Comparison of ENCODE assay signal across 1 cellular context in the genomic region with DNA sequence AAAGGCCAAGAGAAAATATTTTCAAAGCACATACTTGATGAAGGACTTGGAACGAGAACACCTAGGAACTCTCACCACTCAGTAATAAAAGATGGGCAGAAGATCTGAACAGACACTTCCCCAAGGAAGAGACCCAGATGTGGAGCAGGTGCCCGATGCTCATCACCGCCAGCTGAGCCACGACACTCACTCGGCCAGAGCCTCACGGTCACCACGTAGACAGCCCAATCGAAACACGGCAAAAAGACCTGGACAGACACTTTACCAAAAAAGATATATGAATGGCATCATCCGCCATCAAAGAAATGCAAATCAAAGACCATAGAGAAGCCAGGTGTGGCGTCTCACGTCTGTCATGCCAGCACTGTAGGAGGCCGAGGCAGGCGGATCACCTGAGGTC.
TF ChIP-seq lines count a peak whose summit lies in the region.

No MANE protein-coding gene starts in this region.

TF ChIP-seq in HCT116, 20 proteins besides CTCF, POLR2A, EP300 and RAD21:
- TF ChIP-seq EZH2 (IDR thresholded peaks at IDR 0.05) (no peak), EZH2phosphoT487 (IDR thresholded peaks at IDR 0.05; ENCODE audit: borderline replicate concordance) (no peak), TCF7L2 (IDR thresholded peaks at IDR 0.05; ENCODE audit: borderline replicate concordance, extremely low read depth, insufficient read depth, insufficient read length) (no peak), FOSL1 (IDR thresholded peaks at IDR 0.05; ENCODE audit: low read depth) (no peak), CEBPB (IDR thresholded peaks at IDR 0.05; ENCODE audit: low read depth) (no peak)
- TF ChIP-seq, protein P1, sequence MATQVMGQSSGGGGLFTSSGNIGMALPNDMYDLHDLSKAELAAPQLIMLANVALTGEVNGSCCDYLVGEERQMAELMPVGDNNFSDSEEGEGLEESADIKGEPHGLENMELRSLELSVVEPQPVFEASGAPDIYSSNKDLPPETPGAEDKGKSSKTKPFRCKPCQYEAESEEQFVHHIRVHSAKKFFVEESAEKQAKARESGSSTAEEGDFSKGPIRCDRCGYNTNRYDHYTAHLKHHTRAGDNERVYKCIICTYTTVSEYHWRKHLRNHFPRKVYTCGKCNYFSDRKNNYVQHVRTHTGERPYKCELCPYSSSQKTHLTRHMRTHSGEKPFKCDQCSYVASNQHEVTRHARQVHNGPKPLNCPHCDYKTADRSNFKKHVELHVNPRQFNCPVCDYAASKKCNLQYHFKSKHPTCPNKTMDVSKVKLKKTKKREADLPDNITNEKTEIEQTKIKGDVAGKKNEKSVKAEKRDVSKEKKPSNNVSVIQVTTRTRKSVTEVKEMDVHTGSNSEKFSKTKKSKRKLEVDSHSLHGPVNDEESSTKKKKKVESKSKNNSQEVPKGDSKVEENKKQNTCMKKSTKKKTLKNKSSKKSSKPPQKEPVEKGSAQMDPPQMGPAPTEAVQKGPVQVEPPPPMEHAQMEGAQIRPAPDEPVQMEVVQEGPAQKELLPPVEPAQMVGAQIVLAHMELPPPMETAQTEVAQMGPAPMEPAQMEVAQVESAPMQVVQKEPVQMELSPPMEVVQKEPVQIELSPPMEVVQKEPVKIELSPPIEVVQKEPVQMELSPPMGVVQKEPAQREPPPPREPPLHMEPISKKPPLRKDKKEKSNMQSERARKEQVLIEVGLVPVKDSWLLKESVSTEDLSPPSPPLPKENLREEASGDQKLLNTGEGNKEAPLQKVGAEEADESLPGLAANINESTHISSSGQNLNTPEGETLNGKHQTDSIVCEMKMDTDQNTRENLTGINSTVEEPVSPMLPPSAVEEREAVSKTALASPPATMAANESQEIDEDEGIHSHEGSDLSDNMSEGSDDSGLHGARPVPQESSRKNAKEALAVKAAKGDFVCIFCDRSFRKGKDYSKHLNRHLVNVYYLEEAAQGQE (IDR thresholded peaks at IDR 0.05; ENCODE audit: low read depth), result no peak
